In genomic region chr12:71641390-71641789, GRCh38 we compare ENCODE assay signal across 18 cellular contexts. TPM values are rescaled to one million over a fixed set of nuclear protein-coding genes. Genes with fewer than 3 reads are reported as not detected.
DNase-seq lines count a peak whose midpoint lies in the region; ATAC-seq, FAIRE-seq and TF ChIP-seq lines count a peak whose summit lies in the region.
"Had no signal": no experiment of that assay in that cellular context is flagged by ENCODE, and none has a peak within 500 bp of the region (broad histone marks: within the 10 kb centered on the region; RNA-seq: fewer than 3 reads in every experiment).

No MANE protein-coding gene starts in this region.

- TF ChIP-seq EP300 in K562 (IDR thresholded peaks at IDR 0.05; ENCODE audit: low read length): peak; percentile 72; the same call in 1 of the 2 replicates

- POLR2A ChIA-PET in K562 (lab: Yijun Ruan, JAX): interaction anchor here (0.6 to 0.8 kb wide), 2 partner anchors 12 to 108 kb away, joined by 3 to 5 read pairs; no protein-coding TSS in a partner anchor

- H3K36me3 ChIP-seq in K562 (ENCODE audit: control insufficient read depth, insufficient read depth, low read length) (peaks cover 96% of the 10 kb centered on the region), smooth muscle cell (ENCODE audit: low read depth) (peaks cover 41% of the 10 kb centered on the region)

- H4K20me1 ChIP-seq in K562 (replicated peaks; ENCODE audit: control insufficient read depth, insufficient read depth, low read length): no peaks in the 10 kb centered on the region
- peaks cover 92% of the 10 kb centered on the region for H4K20me1 ChIP-seq in smooth muscle cell (ENCODE audit: low read depth)

- H3K27ac ChIP-seq in K562 (ENCODE audit: extremely low read depth, low read depth, low read length) (peak overlapping the region; percentile 56; the same call in 2 of the 3 replicates), smooth muscle cell (ENCODE audit: low read depth) (no peak overlapping the region)
- H3K27ac ChIP-seq: pancreas, upper lobe of right lung had no signal

- no peak for TF ChIP-seq RAD21 in K562 (CRISPR knock-in tag; conservative IDR thresholded peaks at IDR 0.05 in 1 of 2, IDR thresholded peaks at IDR 0.05 in 1 of 2)

- ATAC-seq in natural killer cell (no peak), K562 (peak; percentile 76), HG02763 (IDR thresholded peaks at IDR 0.05; ENCODE audit: unreplicated experiment) (no peak)
- no peak for ATAC-seq in natural killer cell treated with Interleukin-12 subunit alpha and Interleukin-12 subunit beta and Interleukin-15 and Interleukin-18, amount 100 ng/mL, for 72 hours
- ATAC-seq in stimulated activated memory B cell treated with anti-CD40 and anti-IgM and Interleukin-4, amounts not matched to agents 10 μg/mL and 1 μg/mL and 100 μg/mL, for 72 hours: no peak
- ATAC-seq: pancreas, upper lobe of right lung, WTC11 had no signal

- peaks cover 25% of the 10 kb centered on the region for H3K36me3 Mint-ChIP-seq in natural killer cell
- peaks cover 28% of the 10 kb centered on the region for H3K36me3 Mint-ChIP-seq in natural killer cell treated with Interleukin-12 subunit alpha and Interleukin-12 subunit beta and Interleukin-15 and Interleukin-18, amount 100 ng/mL, for 72 hours
- peaks cover 54% of the 10 kb centered on the region for H3K36me3 Mint-ChIP-seq in stimulated activated memory B cell treated with anti-CD40 and anti-IgM and Interleukin-4, amounts not matched to agents 10 μg/mL and 1 μg/mL and 100 μg/mL, for 72 hours

- no peaks in the 10 kb centered on the region for H3K27me3 Mint-ChIP-seq in natural killer cell (ENCODE audit: low read depth in 2 of 2)
- H3K27me3 Mint-ChIP-seq in natural killer cell treated with Interleukin-12 subunit alpha and Interleukin-12 subunit beta and Interleukin-15 and Interleukin-18, amount 100 ng/mL, for 72 hours: no peaks in the 10 kb centered on the region
- no peaks in the 10 kb centered on the region for H3K27me3 Mint-ChIP-seq in stimulated activated memory B cell treated with anti-CD40 and anti-IgM and Interleukin-4, amounts not matched to agents 10 μg/mL and 1 μg/mL and 100 μg/mL, for 72 hours
- H3K27me3 Mint-ChIP-seq: brain had no signal

- H3K4me1 ChIP-seq in K562 (replicated peaks in 1 of 2; ENCODE audit: control insufficient read depth in 2 of 2, insufficient read depth in 2 of 2, low read length in 2 of 2) (peaks cover 0 to 4% of the 10 kb centered on the region in 2 experiments; a peak in 2 of 5 replicates), smooth muscle cell (ENCODE audit: low read depth) (no peaks in the 10 kb centered on the region)
- H3K4me1 ChIP-seq: upper lobe of right lung had no signal

- H3F3A ChIP-seq in smooth muscle cell (ENCODE audit: low read depth): peaks cover 10% of the 10 kb centered on the region

- H3K79me2 ChIP-seq in K562 (ENCODE audit: control insufficient read depth, insufficient read depth, low read length) (no peaks in the 10 kb centered on the region; the same call in 2 of the 3 replicates), smooth muscle cell (ENCODE audit: low read depth) (peaks cover 60% of the 10 kb centered on the region)

- no peak for TF ChIP-seq POLR2A in K562 (conservative IDR thresholded peaks at IDR 0.05)

- no peak overlapping the region for H3K4me3 Mint-ChIP-seq in natural killer cell
- no peak overlapping the region for H3K4me3 Mint-ChIP-seq in natural killer cell treated with Interleukin-12 subunit alpha and Interleukin-12 subunit beta and Interleukin-15 and Interleukin-18, amount 100 ng/mL, for 72 hours
- H3K4me3 Mint-ChIP-seq in stimulated activated memory B cell treated with anti-CD40 and anti-IgM and Interleukin-4, amounts not matched to agents 10 μg/mL and 1 μg/mL and 100 μg/mL, for 72 hours: no peak overlapping the region
- H3K4me3 Mint-ChIP-seq: brain, WTC11 had no signal

- DNase-seq in natural killer cell: no peak
- no peak for DNase-seq in natural killer cell treated with Interleukin-12 subunit alpha and Interleukin-12 subunit beta and Interleukin-15 and Interleukin-18, amount 100 ng/mL, for 72 hours (ENCODE audit: low spot score)
- peak; percentile 93 for DNase-seq in OCI-M1 (lab: John Stamatoyannopoulos, UW)
- peak; percentile 35 to 58 (median 50) for DNase-seq in K562 (ENCODE audit: extremely low read depth in 1 of 4, low spot score in 3 of 4)
- DNase-seq in smooth muscle cell (lab: John Stamatoyannopoulos, UW; ENCODE audit: unreplicated experiment): no peak
- no peak for DNase-seq in activated effector memory CD4-positive, alpha-beta T cell treated with anti-CD3 and anti-CD28 coated beads, Interleukin-2, amount 50 U/mL, for 16 hours
- DNase-seq: H7; Kasumi-1; NCI-H1105; NCI-H526; pancreas; stimulated activated CD4-positive, alpha-beta T cell treated with anti-CD3 and anti-CD28 coated beads, Interleukin-2, amount 100 ng/mL, for 24 hours; upper lobe of right lung had no signal

- TF ChIP-seq CTCF in natural killer cell (IDR thresholded peaks at IDR 0.05) (no peak), K562 (IDR thresholded peaks at IDR 0.05 in 2 of 3, conservative IDR thresholded peaks at IDR 0.05 in 1 of 3; ENCODE audit: insufficient read depth in 2 of 3, low read depth in 1 of 3, low read length in 3 of 3) (no peak), smooth muscle cell (IDR thresholded peaks at IDR 0.05; ENCODE audit: borderline replicate concordance, insufficient read depth, poor library complexity, severe bottlenecking) (no peak)

- no peak for FAIRE-seq in K562 (lab: Jason Lieb, UNC)
- FAIRE-seq: HTR-8/SVneo had no signal

- H3K27ac Mint-ChIP-seq in natural killer cell: peak overlapping the region; percentile 6 to 47
- peak overlapping the region in 1 of 2 donors; percentile 39 for H3K27ac Mint-ChIP-seq in natural killer cell treated with Interleukin-12 subunit alpha and Interleukin-12 subunit beta and Interleukin-15 and Interleukin-18, amount 100 ng/mL, for 72 hours
- peak overlapping the region; percentile 31 for H3K27ac Mint-ChIP-seq in stimulated activated memory B cell treated with anti-CD40 and anti-IgM and Interleukin-4, amounts not matched to agents 10 μg/mL and 1 μg/mL and 100 μg/mL, for 72 hours
- H3K27ac Mint-ChIP-seq: WTC11 had no signal

- BruUV-seq in K562 (replicated peaks; lab: Mats Ljungman, UMichigan): no TSS peak

- H3K4me1 Mint-ChIP-seq in natural killer cell: peaks cover 16 to 19% of the 10 kb centered on the region in 2 donors
- peaks cover 18 to 26% of the 10 kb centered on the region in 2 donors for H3K4me1 Mint-ChIP-seq in natural killer cell treated with Interleukin-12 subunit alpha and Interleukin-12 subunit beta and Interleukin-15 and Interleukin-18, amount 100 ng/mL, for 72 hours (ENCODE audit: low read depth in 2 of 2)
- H3K4me1 Mint-ChIP-seq in stimulated activated memory B cell treated with anti-CD40 and anti-IgM and Interleukin-4, amounts not matched to agents 10 μg/mL and 1 μg/mL and 100 μg/mL, for 72 hours: peaks cover 26% of the 10 kb centered on the region
- H3K4me1 Mint-ChIP-seq: brain, WTC11 had no signal

- no peak overlapping the region for H3K9ac ChIP-seq in K562 (ENCODE audit: insufficient read depth in 1 of 2, low read depth in 2 of 2, low read length in 2 of 2)
- no peak overlapping the region for H3K9ac ChIP-seq in smooth muscle cell (ENCODE audit: low read depth)

- H3K4me3 ChIP-seq in K562 (no peak overlapping the region), smooth muscle cell (no peak overlapping the region)
- H3K4me3 ChIP-seq: pancreas, upper lobe of right lung had no signal

- CTCF ChIA-PET in K562 (lab: Yijun Ruan, JAX; ENCODE audit: low intra/inter-chr PET ratio): no interaction called here

- H3K27me3 ChIP-seq in K562 (ENCODE audit: control insufficient read depth in 2 of 2, insufficient read depth in 2 of 2, low read length in 2 of 2) (no peaks in the 10 kb centered on the region), smooth muscle cell (ENCODE audit: low read depth) (no peaks in the 10 kb centered on the region)
- H3K27me3 ChIP-seq: pancreas, upper lobe of right lung had no signal

- no peak overlapping the region for H3K4me2 ChIP-seq in K562 (ENCODE audit: insufficient read depth, low read length)
- H3K4me2 ChIP-seq in smooth muscle cell: no peak overlapping the region

- H3K9me1 ChIP-seq in K562 (ENCODE audit: control insufficient read depth, insufficient read depth, low read length): peaks cover 3% of the 10 kb centered on the region

- H3K9me3 ChIP-seq in K562 (replicated peaks; ENCODE audit: control insufficient read depth, insufficient read depth, low read depth, low read length): no peaks in the 10 kb centered on the region
- H3K9me3 ChIP-seq in smooth muscle cell (replicated peaks; ENCODE audit: low read depth): no peaks in the 10 kb centered on the region
- H3K9me3 ChIP-seq: pancreas, upper lobe of right lung had no signal

- 13% methylated on average over 2 of the region's 2 CpGs for WGBS in K562 (ENCODE audit: insufficient coverage, low coverage, missing lambda C conversion rate)
- WGBS in smooth muscle cell (ENCODE audit: low lambda C conversion rate): 96% methylated on average over 2 of the region's 2 CpGs

- in situ Hi-C loops in K562 (cut with MboI): loop anchor here (10.0 kb wide), 1 partner anchor 103 kb away; no protein-coding TSS in a partner anchor

- intact Hi-C loops in natural killer cell (cut with micrococcal nuclease): no loop called here
- intact Hi-C loops in K562 (cut with micrococcal nuclease): no loop called here

- H3K9me3 Mint-ChIP-seq in natural killer cell: no peaks in the 10 kb centered on the region
- H3K9me3 Mint-ChIP-seq in natural killer cell treated with Interleukin-12 subunit alpha and Interleukin-12 subunit beta and Interleukin-15 and Interleukin-18, amount 100 ng/mL, for 72 hours: no peaks in the 10 kb centered on the region
- no peaks in the 10 kb centered on the region for H3K9me3 Mint-ChIP-seq in stimulated activated memory B cell treated with anti-CD40 and anti-IgM and Interleukin-4, amounts not matched to agents 10 μg/mL and 1 μg/mL and 100 μg/mL, for 72 hours
- H3K9me3 Mint-ChIP-seq: brain, WTC11 had no signal

- H2AFZ ChIP-seq in K562 (ENCODE audit: low read depth, low read length) (no peak overlapping the region), smooth muscle cell (ENCODE audit: low read depth) (no peak overlapping the region)

RNA-seq across cellular contexts. Expression of gene ZFC3H1, which starts 22.3 kb away (rescaled TPM):
- 100 to 1,000 TPM; 158 to 164 (median 164) TPM for total RNA-seq in natural killer cell
- total RNA-seq in natural killer cell treated with Interleukin-12 subunit alpha and Interleukin-12 subunit beta and Interleukin-15 and Interleukin-18, amount 100 ng/mL, for 72 hours: 100 to 1,000 TPM in 1 of 2 donors, 10 to 100 TPM in 1; 71.1 to 104 TPM
- total RNA-seq in K562 (2011; cell fraction: chromatin; rRNA removed; ENCODE audit: low replicate concordance): 104 and 486 TPM in 2 replicates
- 44.4 and 56.6 TPM in 2 replicates for total RNA-seq in K562 (2011; cell fraction: nucleolus; rRNA removed)
- 103 and 125 TPM in 2 replicates for total RNA-seq in K562 (2011; cell fraction: nucleoplasm; rRNA removed)
- 19.4 and 20.9 TPM in 2 replicates for total RNA-seq in K562 (2014; rRNA removed)
- 21.5 and 21.7 TPM in 2 replicates for total RNA-seq in K562 (2014; rRNA removed; fragmentation: Illumina TruSeq; extraction: Trizol)
- 20.8 and 22.1 TPM in 2 replicates for total RNA-seq in K562 (2015; rRNA removed; fragmentation: Illumina TruSeq; extraction: Trizol)
- total RNA-seq in K562 (2021): 30.4 and 35.8 TPM in 2 replicates
- polyA plus RNA-seq in K562 (2011; rRNA removed): 80.5 and 89.5 TPM in 2 replicates
- 11.3 and 34.8 TPM in 2 replicates for polyA plus RNA-seq in K562 (2011; cell fraction: cytosol; rRNA removed)
- 133 and 257 TPM in 2 replicates for polyA plus RNA-seq in K562 (2011; cell fraction: nucleus; rRNA removed)
- 18.2 and 37.0 TPM in 2 replicates for polyA plus RNA-seq in K562 (2012)
- 43.5 and 74.9 TPM in 2 replicates for polyA plus RNA-seq in K562 (2014; fragmentation: Illumina TruSeq; extraction: Trizol)
- polyA plus RNA-seq in K562 (2014; fragmentation: Nextera tagmentation; extraction: Ambion mirVana): 10 to 100 TPM; 14.8 to 16.7 TPM
- 57.6 and 63.2 TPM in 2 replicates for polyA plus RNA-seq in K562 (2014; rRNA removed)
- polyA minus RNA-seq in K562 (2011; rRNA and poly(A)+ RNA removed): 49.3 and 70.4 TPM in 2 replicates
- polyA minus RNA-seq in K562 (2011; cell fraction: cytosol; rRNA and poly(A)+ RNA removed): 16.2 and 21.0 TPM in 2 replicates
- 82.8 and 167 TPM in 2 replicates for polyA minus RNA-seq in K562 (2011; cell fraction: nucleus; rRNA and poly(A)+ RNA removed)
- total RNA-seq in smooth muscle cell: 52.9 and 60.2 TPM in 2 replicates
- polyA plus RNA-seq in smooth muscle cell: 17.5 and 27.3 TPM in 2 replicates

RNA-seq across cellular contexts. Expression of gene THAP2, which starts 22.7 kb away (rescaled TPM):
- total RNA-seq in natural killer cell: 10 to 100 TPM; 17.2 to 34.2 (median 31.1) TPM
- 1 to 10 TPM; 5.2 to 9.2 TPM for total RNA-seq in natural killer cell treated with Interleukin-12 subunit alpha and Interleukin-12 subunit beta and Interleukin-15 and Interleukin-18, amount 100 ng/mL, for 72 hours
- 8.2 and 11.8 TPM in 2 replicates for total RNA-seq in K562 (2011; cell fraction: chromatin; rRNA removed; ENCODE audit: low replicate concordance)
- 5.0 TPM in 2 replicates for total RNA-seq in K562 (2011; cell fraction: nucleolus; rRNA removed)
- 9.3 and 13.7 TPM in 2 replicates for total RNA-seq in K562 (2011; cell fraction: nucleoplasm; rRNA removed)
- 1.8 and 3.2 TPM in 2 replicates for total RNA-seq in K562 (2014; rRNA removed)
- 6.4 and 8.1 TPM in 2 replicates for total RNA-seq in K562 (2014; rRNA removed; fragmentation: Illumina TruSeq; extraction: Trizol)
- total RNA-seq in K562 (2015; rRNA removed; fragmentation: Illumina TruSeq; extraction: Trizol): 6.2 and 7.3 TPM in 2 replicates
- total RNA-seq in K562 (2021): 4.0 and 5.7 TPM in 2 replicates
- polyA plus RNA-seq in K562 (2011; rRNA removed): 7.3 and 8.0 TPM in 2 replicates
- 0.83 and 2.1 TPM in 2 replicates for polyA plus RNA-seq in K562 (2011; cell fraction: cytosol; rRNA removed)
- polyA plus RNA-seq in K562 (2011; cell fraction: nucleus; rRNA removed): 5.1 and 5.5 TPM in 2 replicates
- 3.6 and 4.9 TPM in 2 replicates for polyA plus RNA-seq in K562 (2012)
- 6.0 and 6.8 TPM in 2 replicates for polyA plus RNA-seq in K562 (2014; fragmentation: Illumina TruSeq; extraction: Trizol)
- 10 to 100 TPM; 16.8 to 18.9 TPM for polyA plus RNA-seq in K562 (2014; fragmentation: Nextera tagmentation; extraction: Ambion mirVana)
- 5.6 and 8.4 TPM in 2 replicates for polyA plus RNA-seq in K562 (2014; rRNA removed)
- 3.1 and 5.8 TPM in 2 replicates for polyA minus RNA-seq in K562 (2011; rRNA and poly(A)+ RNA removed)
- 0.55 and 1.1 TPM in 2 replicates for polyA minus RNA-seq in K562 (2011; cell fraction: cytosol; rRNA and poly(A)+ RNA removed)
- polyA minus RNA-seq in K562 (2011; cell fraction: nucleus; rRNA and poly(A)+ RNA removed): 6.7 and 14.9 TPM in 2 replicates
- total RNA-seq in smooth muscle cell: 18.1 and 33.3 TPM in 2 replicates
- 7.9 and 8.8 TPM in 2 replicates for polyA plus RNA-seq in smooth muscle cell

RNA-seq across cellular contexts. Expression of gene TMEM19, which starts 44.5 kb away (rescaled TPM):
- 10 to 100 TPM; 13.8 to 24.6 (median 18.9) TPM for total RNA-seq in natural killer cell
- total RNA-seq in natural killer cell treated with Interleukin-12 subunit alpha and Interleukin-12 subunit beta and Interleukin-15 and Interleukin-18, amount 100 ng/mL, for 72 hours: 10 to 100 TPM; 13.4 to 24.8 TPM
- 14.9 and 22.9 TPM in 2 replicates for total RNA-seq in K562 (2011; cell fraction: chromatin; rRNA removed; ENCODE audit: low replicate concordance)
- 20.0 and 30.4 TPM in 2 replicates for total RNA-seq in K562 (2011; cell fraction: nucleolus; rRNA removed)
- total RNA-seq in K562 (2011; cell fraction: nucleoplasm; rRNA removed): 22.7 and 25.7 TPM in 2 replicates
- 11.5 and 12.4 TPM in 2 replicates for total RNA-seq in K562 (2014; rRNA removed)
- 17.2 and 20.6 TPM in 2 replicates for total RNA-seq in K562 (2014; rRNA removed; fragmentation: Illumina TruSeq; extraction: Trizol)
- total RNA-seq in K562 (2015; rRNA removed; fragmentation: Illumina TruSeq; extraction: Trizol): 20.7 and 24.2 TPM in 2 replicates
- 14.1 and 15.7 TPM in 2 replicates for total RNA-seq in K562 (2021)
- 15.8 and 20.7 TPM in 2 replicates for polyA plus RNA-seq in K562 (2011; rRNA removed)
- polyA plus RNA-seq in K562 (2011; cell fraction: cytosol; rRNA removed): 6.9 and 18.4 TPM in 2 replicates
- 4.9 and 11.2 TPM in 2 replicates for polyA plus RNA-seq in K562 (2011; cell fraction: nucleus; rRNA removed)
- 9.6 and 13.6 TPM in 2 replicates for polyA plus RNA-seq in K562 (2012)
- polyA plus RNA-seq in K562 (2014; fragmentation: Illumina TruSeq; extraction: Trizol): 8.2 and 8.8 TPM in 2 replicates
- 10 to 100 TPM; 17.8 to 18.4 TPM for polyA plus RNA-seq in K562 (2014; fragmentation: Nextera tagmentation; extraction: Ambion mirVana)
- 10.5 and 15.5 TPM in 2 replicates for polyA plus RNA-seq in K562 (2014; rRNA removed)
- 41.7 and 52.2 TPM in 2 replicates for polyA minus RNA-seq in K562 (2011; rRNA and poly(A)+ RNA removed)
- 6.5 and 15.3 TPM in 2 replicates for polyA minus RNA-seq in K562 (2011; cell fraction: cytosol; rRNA and poly(A)+ RNA removed)
- 7.4 and 10.6 TPM in 2 replicates for polyA minus RNA-seq in K562 (2011; cell fraction: nucleus; rRNA and poly(A)+ RNA removed)
- total RNA-seq in smooth muscle cell: 11.8 and 19.6 TPM in 2 replicates
- polyA plus RNA-seq in smooth muscle cell: 7.1 and 8.3 TPM in 2 replicates

Comparison
In these comparisons a context has a peak if more than half of its experiments do, and no peak if none do; other contexts are left out.
1. DNase-seq: peak in OCI-M1 (single experiment) and K562 (4 of 4); none in natural killer cell (single experiment), natural killer cell treated with Interleukin-12 subunit alpha and Interleukin-12 subunit beta and Interleukin-15 and Interleukin-18, amount 100 ng/mL, for 72 hours (single experiment), smooth muscle cell (single experiment) and activated effector memory CD4-positive, alpha-beta T cell treated with anti-CD3 and anti-CD28 coated beads, Interleukin-2, amount 50 U/mL, for 16 hours (single experiment).